In the genomic region with DNA sequence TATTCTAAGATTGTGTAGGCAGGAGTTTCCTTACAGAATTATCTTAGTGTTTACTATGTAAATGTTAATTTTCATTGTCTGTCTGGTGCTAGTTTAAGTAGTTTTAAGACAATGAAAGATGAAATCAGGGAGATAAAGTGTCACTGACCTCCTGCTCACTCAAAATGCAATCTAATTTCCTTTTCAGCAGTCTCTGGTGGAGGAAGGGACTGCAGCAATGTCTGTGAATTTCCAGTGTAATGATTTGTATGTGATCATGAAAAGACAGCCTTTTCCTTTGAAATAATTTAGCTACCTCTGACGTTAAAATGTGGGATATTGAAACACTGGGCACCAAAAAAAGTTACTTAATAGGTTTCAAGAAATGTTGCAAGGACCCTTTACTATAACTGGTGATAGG, we compare ENCODE assay signal across 15 cellular contexts.
DNase-seq lines count a peak whose midpoint lies in the region; ATAC-seq and TF ChIP-seq lines count a peak whose summit lies in the region.
"Had no signal": no experiment of that assay in that cellular context is flagged by ENCODE, and none has a peak within 500 bp of the region (broad histone marks: within the 10 kb centered on the region; RNA-seq: fewer than 3 reads in every experiment).

No MANE protein-coding gene starts in this region.

- peaks cover 10% of the 10 kb centered on the region for H3K4me1 Mint-ChIP-seq in nephron
- peaks cover 11% of the 10 kb centered on the region for H3K4me1 Mint-ChIP-seq in type B pancreatic cell (ENCODE audit: unreplicated experiment)
- H3K4me1 Mint-ChIP-seq: CD4-positive, CD25-positive, alpha-beta regulatory T cell had no signal

- no peaks in the 10 kb centered on the region for H3K27me3 Mint-ChIP-seq in nephron (ENCODE audit: low read depth)
- peaks cover 3% of the 10 kb centered on the region for H3K27me3 Mint-ChIP-seq in type B pancreatic cell
- H3K27me3 Mint-ChIP-seq: CD4-positive, CD25-positive, alpha-beta regulatory T cell had no signal

- H3K36me3 Mint-ChIP-seq in nephron (ENCODE audit: low read depth) = no peaks in the 10 kb centered on the region
- H3K36me3 Mint-ChIP-seq in type B pancreatic cell = peaks cover 3% of the 10 kb centered on the region
- H3K36me3 Mint-ChIP-seq: CD4-positive, CD25-positive, alpha-beta regulatory T cell had no signal

- H3K27ac Mint-ChIP-seq in nephron (peak overlapping the region; percentile 59 to 91 (median 78)), type B pancreatic cell (no peak overlapping the region)
- H3K27ac Mint-ChIP-seq: CD4-positive, CD25-positive, alpha-beta regulatory T cell; HFFc6 had no signal

- TF ChIP-seq CTCF in nephron (IDR thresholded peaks at IDR 0.05; ENCODE audit: unreplicated experiment in 3 of 3) = no peak
- TF ChIP-seq CTCF in type B pancreatic cell (conservative IDR thresholded peaks at IDR 0.05) = peak; percentile 21

- no peak overlapping the region for H3K4me3 Mint-ChIP-seq in nephron
- no peak overlapping the region for H3K4me3 Mint-ChIP-seq in type B pancreatic cell
- H3K4me3 Mint-ChIP-seq: CD4-positive, CD25-positive, alpha-beta regulatory T cell; HFFc6 had no signal

- H3K9me3 Mint-ChIP-seq in nephron (peaks cover 6% of the 10 kb centered on the region), type B pancreatic cell (peaks cover 13% of the 10 kb centered on the region)

- no peak for ATAC-seq in GM21390 (IDR thresholded peaks at IDR 0.05; ENCODE audit: unreplicated experiment)

- peak; percentile 6 for DNase-seq in amniotic epithelial cell (ENCODE audit: low read depth)
- peak; percentile 1 for DNase-seq in glomerular visceral epithelial cell (ENCODE audit: extremely low spot score)
- DNase-seq in type B pancreatic cell (ENCODE audit: extremely low spot score, unreplicated experiment) = no peak
- no peak for DNase-seq in NCI-H446 treated with DMSO at 0.1 percent for 48 hours (lab: John Stamatoyannopoulos, UW)
- DNase-seq in HCEC 1CT = no peak
- DNase-seq: CD4-positive, CD25-positive, alpha-beta regulatory T cell; DND-41; GF-D8; GOT3; HFFc6; NCI-H146; NCI-H2081 treated with DMSO at 0.1 percent for 48 hours; NCI-H526 treated with DMSO at 0.1 percent for 48 hours had no signal

Comparison
In these comparisons a context has a peak if more than half of its experiments do, and no peak if none do; other contexts are left out.
1. DNase-seq: peak in amniotic epithelial cell (single experiment) and glomerular visceral epithelial cell (single experiment); none in type B pancreatic cell (single experiment), NCI-H446 treated with DMSO at 0.1 percent for 48 hours (single experiment) and HCEC 1CT (single experiment).